9 cellular contexts compared by ENCODE assay signal in the genomic region with DNA sequence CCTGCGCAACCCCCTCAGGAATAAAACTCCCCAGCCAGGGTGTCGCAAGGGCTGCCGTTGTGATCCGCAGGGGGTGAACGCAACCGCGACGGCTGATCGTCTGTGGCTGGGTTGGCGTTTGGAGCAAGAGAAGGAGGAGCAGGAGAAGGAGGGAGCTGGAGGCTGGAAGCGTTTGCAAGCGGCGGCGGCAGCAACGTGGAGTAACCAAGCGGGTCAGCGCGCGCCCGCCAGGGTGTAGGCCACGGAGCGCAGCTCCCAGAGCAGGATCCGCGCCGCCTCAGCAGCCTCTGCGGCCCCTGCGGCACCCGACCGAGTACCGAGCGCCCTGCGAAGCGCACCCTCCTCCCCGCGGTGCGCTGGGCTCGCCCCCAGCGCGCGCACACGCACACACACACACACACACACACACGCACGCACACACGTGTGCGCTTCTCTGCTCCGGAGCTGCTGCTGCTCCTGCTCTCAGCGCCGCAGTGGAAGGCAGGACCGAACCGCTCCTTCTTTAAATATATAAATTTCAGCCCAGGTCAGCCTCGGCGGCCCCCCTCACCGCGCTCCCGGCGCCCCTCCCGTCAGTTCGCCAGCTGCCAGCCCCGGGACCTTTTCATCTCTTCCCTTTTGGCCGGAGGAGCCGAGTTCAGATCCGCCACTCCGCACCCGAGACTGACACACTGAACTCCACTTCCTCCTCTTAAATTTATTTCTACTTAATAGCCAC. TPM values are rescaled to one million over a fixed set of nuclear protein-coding genes. Genes with fewer than 3 reads are reported as not detected.
DNase-seq lines count a peak whose midpoint lies in the region; ATAC-seq and TF ChIP-seq lines count a peak whose summit lies in the region.
"Had no signal": no experiment of that assay in that cellular context is flagged by ENCODE, and none has a peak within 500 bp of the region (broad histone marks: within the 10 kb centered on the region; RNA-seq: fewer than 3 reads in every experiment).

No MANE protein-coding gene starts in this region.

- DNase-seq in COR-L47 (lab: John Stamatoyannopoulos, UW) (peak; percentile 72), NCI-H526 treated with DMSO at 0.1 percent for 48 hours (lab: John Stamatoyannopoulos, UW) (peak; percentile 76), heart right ventricle (peak; percentile 53 to 72), ovary (peak; percentile 67 to 82 (median 73)), NCI-H1930 (lab: John Stamatoyannopoulos, UW) (no peak)
- DNase-seq in activated naive CD4-positive, alpha-beta T cell treated with anti-CD3 and anti-CD28 coated beads, Interleukin-2, amount 50 U/mL, for 16 hours: peak; percentile 42

- H3K27ac ChIP-seq in heart right ventricle (peak overlapping the region; percentile 39 to 95 (median 83)), ovary (peak overlapping the region; percentile 43 to 63)

- no peaks in the 10 kb centered on the region for H3K9me3 ChIP-seq in heart right ventricle
- H3K9me3 ChIP-seq in ovary: no peaks in the 10 kb centered on the region

- peak; percentile 63 for ATAC-seq in GM19324 (IDR thresholded peaks at IDR 0.05; ENCODE audit: low FRiP score, unreplicated experiment)
- peak; percentile 73 for ATAC-seq in HG03175 (IDR thresholded peaks at IDR 0.05; ENCODE audit: unreplicated experiment)
- ATAC-seq in heart right ventricle: peak; percentile 77 to 93 (median 82)

- TF ChIP-seq CTCF in heart right ventricle (IDR thresholded peaks at IDR 0.05) (peak in 2 of 9 donors; percentile 16 to 22), ovary (IDR thresholded peaks at IDR 0.05) (peak in 1 of 3 donors; percentile 13)

- H3K36me3 ChIP-seq in heart right ventricle (no peaks in the 10 kb centered on the region), ovary (no peaks in the 10 kb centered on the region)

- H3K27me3 ChIP-seq in heart right ventricle (peaks cover 0 to 34% (median 0%) of the 10 kb centered on the region in 7 donors), ovary (no peaks in the 10 kb centered on the region)

- H3K4me1 ChIP-seq in heart right ventricle: peaks cover 0 to 46% (median 23%) of the 10 kb centered on the region in 9 donors
- no peaks in the 10 kb centered on the region for H3K4me1 ChIP-seq in ovary (ENCODE audit: insufficient read depth)

- TF ChIP-seq EP300 in ovary (IDR thresholded peaks at IDR 0.05): no peak

- TF ChIP-seq POLR2A in ovary (IDR thresholded peaks at IDR 0.05): peak; percentile 38

- WGBS in heart right ventricle, 2 donors: 0 to 1% methylated on average over 62 to 63 of the region's 64 CpGs
- WGBS in ovary, 3 donors: 0% methylated on average over 62 to 64 of the region's 64 CpGs

- intact Hi-C loops in heart right ventricle (cut with DNase I) (loop anchor here in 7 of 10 donors (5.0 to 10.0 kb wide), 9 partner anchors 116 to 829 kb away; partner anchors contain the start of gene LYPLAL1 (in 1 of the 7)), ovary (cut with DNase I) (loop anchor here in 1 of 4 donors (10.0 kb wide), 1 partner anchor 829 kb away; the partner anchor contains the start of gene LYPLAL1)

- H3K4me3 ChIP-seq in heart right ventricle: peak overlapping the region; percentile 65 to 86 (median 70)
- peak overlapping the region; percentile 62 for H3K4me3 ChIP-seq in ovary

RNA-seq across cellular contexts. Expression of gene TGFB2, which starts 0.7 kb away (rescaled TPM):
- total RNA-seq in heart right ventricle (10 to 100 TPM in 5 of 10 donors, 1 to 10 TPM in 5; 1.3 to 63.3 (median 9.0) TPM), ovary (10 to 100 TPM in 3 of 7 donors, 1 to 10 TPM in 4; 5.1 to 29.4 (median 9.3) TPM)
- polyA plus RNA-seq in heart right ventricle (1 to 10 TPM in 1 of 2 donors, under 1 TPM in 1; 0.51 to 1.7 TPM), ovary (10 to 100 TPM in 1 of 2 donors, 1 to 10 TPM in 1; 3.8 to 11.7 TPM)
- total RNA-seq: activated CD8-positive, alpha-beta memory T cell treated with anti-CD3 and anti-CD28 coated beads for 36 hours had no signal

Comparison
In these comparisons a context has a peak if more than half of its experiments do, and no peak if none do; other contexts are left out.
1. DNase-seq: peak in COR-L47 (single experiment), NCI-H526 treated with DMSO at 0.1 percent for 48 hours (single experiment), activated naive CD4-positive, alpha-beta T cell treated with anti-CD3 and anti-CD28 coated beads, Interleukin-2, amount 50 U/mL, for 16 hours (single experiment), heart right ventricle (2 of 2) and ovary (5 of 5); none in NCI-H1930 (0 of 2).
2. Peak in every context shown above with its lines, with median percentiles within 50 percentile points of each other: ATAC-seq.